In the genomic region with DNA sequence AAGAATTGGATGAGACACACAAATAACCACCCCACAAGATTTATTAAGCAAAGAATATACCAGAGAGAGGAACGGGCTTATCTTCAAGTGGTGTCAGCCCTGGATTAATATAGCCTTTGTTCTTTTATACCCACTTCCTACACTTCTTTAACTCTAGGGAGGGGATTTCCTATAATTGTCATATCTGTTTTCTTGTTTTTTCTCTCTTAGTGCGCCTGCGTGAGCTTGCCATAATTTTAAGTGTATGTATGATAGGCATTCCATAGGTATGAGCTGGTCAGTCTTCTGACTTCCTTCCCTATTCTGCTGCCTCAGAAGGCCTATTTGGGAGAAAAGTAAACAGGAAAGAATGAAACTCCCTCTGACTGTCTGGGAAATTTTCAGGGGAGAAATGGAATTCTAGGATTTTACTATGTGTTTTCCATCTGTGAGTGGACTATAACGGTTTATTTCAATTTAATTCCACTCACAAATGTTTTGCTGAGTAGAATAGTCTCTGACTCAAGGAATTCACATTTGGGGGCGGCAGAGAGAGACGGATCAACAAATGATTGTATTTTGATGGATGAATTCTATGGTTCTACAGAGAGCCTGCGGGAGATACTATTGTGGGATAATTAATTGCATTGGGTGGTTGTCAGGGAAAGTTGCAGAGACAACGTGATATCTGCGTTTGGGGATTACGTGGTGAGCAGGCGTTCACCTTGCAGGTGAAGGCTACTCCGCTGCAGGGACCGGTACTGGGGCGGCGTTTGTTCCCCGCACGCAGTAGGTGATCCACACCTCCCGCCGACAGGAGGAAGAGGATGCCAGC, we compare ENCODE assay signal across 8 cellular contexts. TPM values are rescaled to one million over a fixed set of nuclear protein-coding genes. Genes with fewer than 3 reads are reported as not detected.
A peak's percentile ranks its signal among the peaks of the same experiment; 100 is the strongest.
DNase-seq lines count a peak whose midpoint lies in the region; ATAC-seq and TF ChIP-seq lines count a peak whose summit lies in the region.

No MANE protein-coding gene starts in this region.

- H3K9ac ChIP-seq in trophoblast cell (ENCODE audit: low read length) = peak overlapping the region; percentile 3

- peaks cover 7% of the 10 kb centered on the region for H3K79me2 ChIP-seq in trophoblast cell (ENCODE audit: control insufficient read depth, insufficient read depth, low read length, poor library complexity)

- H3K4me3 ChIP-seq in fibroblast of villous mesenchyme (ENCODE audit: low read depth, low read length) (peak overlapping the region; percentile 72), trophoblast cell (ENCODE audit: low read depth, low read length) (peak overlapping the region; percentile 67)

- no peaks in the 10 kb centered on the region for H3K9me3 ChIP-seq in trophoblast cell (ENCODE audit: insufficient read depth, low read depth, low read length)

- H3K79me1 ChIP-seq in trophoblast cell (ENCODE audit: low read length) = peaks cover 10% of the 10 kb centered on the region

- peaks cover 13% of the 10 kb centered on the region for H3K36me3 Mint-ChIP-seq in activated T-cell treated with anti-CD3 and anti-CD28 coated beads, Interleukin-2, amount 50 U/mL, for 4 hours (ENCODE audit: insufficient read depth)

- H3K4me1 ChIP-seq in trophoblast cell (ENCODE audit: control insufficient read depth in 1 of 2, insufficient read depth in 2 of 2, low read length in 2 of 2) = peaks cover 0 to 11% of the 10 kb centered on the region in 2 experiments

- H3K27me3 Mint-ChIP-seq in activated T-cell treated with anti-CD3 and anti-CD28 coated beads, Interleukin-2, amount 50 U/mL, for 4 hours (ENCODE audit: low read depth) = no peaks in the 10 kb centered on the region

- H3K27ac ChIP-seq in trophoblast cell (ENCODE audit: low read depth, low read length) = peak overlapping the region; percentile 97

- no peak for TF ChIP-seq CTCF in fibroblast of villous mesenchyme (IDR thresholded peaks at IDR 0.05; ENCODE audit: insufficient read depth, low read depth, low read length)

- H2BK12ac ChIP-seq in trophoblast cell (ENCODE audit: low read length) = peak overlapping the region; percentile 11

- DNase-seq in COLO829 (ENCODE audit: low spot score) (peak; percentile 90), MV-4-11 (lab: John Stamatoyannopoulos, UW) (peak; percentile 69), fibroblast of villous mesenchyme (ENCODE audit: low read depth) (peak; percentile 96), trophoblast cell (peak; percentile 79 to 92), superior temporal gyrus (ENCODE audit: extremely low spot score) (no peak), middle frontal gyrus (ENCODE audit: extremely low spot score, low spot score) (no peak)
- peak; percentile 27 for DNase-seq in activated T-cell treated with anti-CD3 and anti-CD28 coated beads, Interleukin-2, amount 50 U/mL, for 4 hours

- no peaks in the 10 kb centered on the region for H3K36me3 ChIP-seq in trophoblast cell (ENCODE audit: control insufficient read depth in 1 of 2, insufficient read depth in 2 of 2, low read length in 2 of 2)

- no peaks in the 10 kb centered on the region for H3K27me3 ChIP-seq in trophoblast cell (ENCODE audit: insufficient read depth, low read length)

- H3K14ac ChIP-seq in trophoblast cell (ENCODE audit: low read length) = peak overlapping the region; percentile 46

- no peak overlapping the region for H3K4ac ChIP-seq in trophoblast cell (ENCODE audit: low read depth, low read length)

- peak overlapping the region; percentile 98 for H4K8ac ChIP-seq in trophoblast cell (ENCODE audit: low read depth, low read length)

- peak overlapping the region; percentile 83 for H4K12ac ChIP-seq in trophoblast cell (ENCODE audit: low read depth, low read length)

- H2BK5ac ChIP-seq in trophoblast cell (ENCODE audit: low read depth, low read length, poor library complexity) = no peak overlapping the region

- H2AFZ ChIP-seq in trophoblast cell (ENCODE audit: insufficient read depth, low read length, poor library complexity) = peak overlapping the region; percentile 82

- peak overlapping the region; percentile 90 for H3K18ac ChIP-seq in trophoblast cell (ENCODE audit: low read length)

- H4K91ac ChIP-seq in trophoblast cell (ENCODE audit: low read depth, low read length) = peak overlapping the region; percentile 99

- H3K4me1 Mint-ChIP-seq in activated T-cell treated with anti-CD3 and anti-CD28 coated beads, Interleukin-2, amount 50 U/mL, for 4 hours (ENCODE audit: low read depth) = peaks cover 46% of the 10 kb centered on the region

- no peak overlapping the region for H3K23ac ChIP-seq in trophoblast cell (ENCODE audit: low read length)

- peak overlapping the region; percentile 83 for H3K4me2 ChIP-seq in trophoblast cell (ENCODE audit: low read length)

- WGBS in trophoblast cell (ENCODE audit: extremely low coverage, insufficient coverage, insufficient read length) = no CpG with 5 or more reads among the region's 19 CpGs

- peak overlapping the region; percentile 95 for H3K4me3 Mint-ChIP-seq in activated T-cell treated with anti-CD3 and anti-CD28 coated beads, Interleukin-2, amount 50 U/mL, for 4 hours

- H2AK5ac ChIP-seq in trophoblast cell (ENCODE audit: low read length) = no peak overlapping the region

- H3K9me3 Mint-ChIP-seq in activated T-cell treated with anti-CD3 and anti-CD28 coated beads, Interleukin-2, amount 50 U/mL, for 4 hours = peaks cover 6% of the 10 kb centered on the region

- peak overlapping the region; percentile 34 for H2BK120ac ChIP-seq in trophoblast cell (ENCODE audit: insufficient read depth, low read length, poor library complexity)

- ATAC-seq in GM21576 (IDR thresholded peaks at IDR 0.05; ENCODE audit: unreplicated experiment) = peak; percentile 13
- ATAC-seq in activated T-cell treated with anti-CD3 and anti-CD28 coated beads, Interleukin-2, amount 50 U/mL, for 4 hours = peak; percentile 46 to 47

RNA-seq across cellular contexts. Expression of a gene that starts 0.6 kb away (rescaled TPM):
- 10 to 100 TPM; 14.4 to 15.5 (median 14.7) TPM for total RNA-seq in activated T-cell treated with anti-CD3 and anti-CD28 coated beads, Interleukin-2, amount 50 U/mL, for 4 hours
- 11.0 and 12.1 TPM in 2 replicates for total RNA-seq in fibroblast of villous mesenchyme
- 4.3 and 4.7 TPM in 2 replicates for polyA plus RNA-seq in trophoblast cell (2013)

Comparison
In these comparisons a context has a peak if more than half of its experiments do, and no peak if none do; other contexts are left out.
1. DNase-seq: peak in COLO829 (single experiment), MV-4-11 (single experiment), activated T-cell treated with anti-CD3 and anti-CD28 coated beads, Interleukin-2, amount 50 U/mL, for 4 hours (single experiment), fibroblast of villous mesenchyme (single experiment) and trophoblast cell (2 of 2); none in superior temporal gyrus (single experiment) and middle frontal gyrus (single experiment).